ENCODE assay signal across 9 cellular contexts in genomic region chr1:217048104-217048707, GRCh38.
DNase-seq lines count a peak whose midpoint lies in the region; ATAC-seq and TF ChIP-seq lines count a peak whose summit lies in the region.
"Had no signal": no experiment of that assay in that cellular context is flagged by ENCODE, and none has a peak within 500 bp of the region (broad histone marks: within the 10 kb centered on the region; RNA-seq: fewer than 3 reads in every experiment).

No MANE protein-coding gene starts in this region.

- POLR2A ChIA-PET in activated CD4-positive, alpha-beta T cell treated with anti-CD3 and anti-CD28 coated beads for 36 hours (lab: Charles Lee) = no interaction called here

- no peaks in the 10 kb centered on the region for H3K27me3 Mint-ChIP-seq in activated CD4-positive, alpha-beta T cell treated with anti-CD3 and anti-CD28 coated beads for 36 hours
- no peaks in the 10 kb centered on the region for H3K27me3 Mint-ChIP-seq in activated CD4-positive, alpha-beta T cell treated with anti-CD3 and anti-CD28 coated beads, Interleukin-2, amount 10 ng/mL, durations not matched to agents 24 days and 14 days

- peak; percentile 39 for TF ChIP-seq CTCF in retinal pigment epithelial cell (conservative IDR thresholded peaks at IDR 0.05; ENCODE audit: low read depth, low read length)

- no peak overlapping the region for H3K4me3 Mint-ChIP-seq in activated CD4-positive, alpha-beta T cell treated with anti-CD3 and anti-CD28 coated beads for 36 hours
- no peak overlapping the region for H3K4me3 Mint-ChIP-seq in activated CD4-positive, alpha-beta T cell treated with anti-CD3 and anti-CD28 coated beads, Interleukin-2, amount 10 ng/mL, durations not matched to agents 24 days and 14 days

- CTCF ChIA-PET in activated CD4-positive, alpha-beta T cell treated with anti-CD3 and anti-CD28 coated beads for 36 hours (lab: Charles Lee) = no interaction called here

- H3K9me3 Mint-ChIP-seq in activated CD4-positive, alpha-beta T cell treated with anti-CD3 and anti-CD28 coated beads for 36 hours (ENCODE audit: low read depth) = peaks cover 4% of the 10 kb centered on the region
- H3K9me3 Mint-ChIP-seq in activated CD4-positive, alpha-beta T cell treated with anti-CD3 and anti-CD28 coated beads, Interleukin-2, amount 10 ng/mL, durations not matched to agents 24 days and 14 days = peaks cover 5% of the 10 kb centered on the region

- H3K36me3 Mint-ChIP-seq in activated CD4-positive, alpha-beta T cell treated with anti-CD3 and anti-CD28 coated beads for 36 hours (ENCODE audit: low read depth) = no peaks in the 10 kb centered on the region
- no peaks in the 10 kb centered on the region for H3K36me3 Mint-ChIP-seq in activated CD4-positive, alpha-beta T cell treated with anti-CD3 and anti-CD28 coated beads, Interleukin-2, amount 10 ng/mL, durations not matched to agents 24 days and 14 days (ENCODE audit: low read depth)

- H3K4me3 ChIP-seq in retinal pigment epithelial cell (ENCODE audit: low read length) = no peak overlapping the region
- H3K4me3 ChIP-seq: BLaER1 treated with 17β-estradiol and CSF1 and Interleukin-3, amounts not matched to agents 10 nM and 100 nM had no signal

- intact Hi-C loops in activated CD4-positive, alpha-beta T cell treated with anti-CD3 and anti-CD28 coated beads for 36 hours (cut with DNase I, micrococcal nuclease) = no loop called here
- intact Hi-C loops in activated CD4-positive, alpha-beta T cell treated with anti-CD3 and anti-CD28 coated beads, Interleukin-2, amount 10 ng/mL, durations not matched to agents 24 days and 14 days (cut with micrococcal nuclease) = no loop called here

- no peak for ATAC-seq in activated CD4-positive, alpha-beta T cell treated with anti-CD3 and anti-CD28 coated beads for 36 hours
- ATAC-seq in HG02973 (IDR thresholded peaks at IDR 0.05; ENCODE audit: unreplicated experiment) = peak; percentile 78

- no peak overlapping the region for H3K27ac Mint-ChIP-seq in activated CD4-positive, alpha-beta T cell treated with anti-CD3 and anti-CD28 coated beads for 36 hours
- H3K27ac Mint-ChIP-seq in activated CD4-positive, alpha-beta T cell treated with anti-CD3 and anti-CD28 coated beads, Interleukin-2, amount 10 ng/mL, durations not matched to agents 24 days and 14 days = no peak overlapping the region

- DNase-seq in activated CD4-positive, alpha-beta T cell treated with anti-CD3 and anti-CD28 coated beads for 36 hours = peak; percentile 22
- no peak for DNase-seq in activated CD4-positive, alpha-beta T cell treated with anti-CD3 and anti-CD28 coated beads, Interleukin-2, amount 10 ng/mL, durations not matched to agents 24 days and 14 days
- DNase-seq in UCSD-AML1 (lab: John Stamatoyannopoulos, UW; ENCODE audit: unreplicated experiment) (peak; percentile 12), retinal pigment epithelial cell (ENCODE audit: low read depth) (no peak), T-helper 1 cell (no peak), C1 segment of cervical spinal cord (lab: John Stamatoyannopoulos, UW) (no peak)
- DNase-seq in activated effector memory CD4-positive, alpha-beta T cell treated with anti-CD3 and anti-CD28 coated beads, Interleukin-2, amount 50 U/mL, for 16 hours = no peak

- H3K4me1 Mint-ChIP-seq in activated CD4-positive, alpha-beta T cell treated with anti-CD3 and anti-CD28 coated beads for 36 hours = no peaks in the 10 kb centered on the region
- H3K4me1 Mint-ChIP-seq in activated CD4-positive, alpha-beta T cell treated with anti-CD3 and anti-CD28 coated beads, Interleukin-2, amount 10 ng/mL, durations not matched to agents 24 days and 14 days = no peaks in the 10 kb centered on the region

Comparison
In these comparisons a context has a peak if more than half of its experiments do, and no peak if none do; other contexts are left out.
1. DNase-seq: peak in activated CD4-positive, alpha-beta T cell treated with anti-CD3 and anti-CD28 coated beads for 36 hours (single experiment) and UCSD-AML1 (single experiment); none in activated CD4-positive, alpha-beta T cell treated with anti-CD3 and anti-CD28 coated beads, Interleukin-2, amount 10 ng/mL, durations not matched to agents 24 days and 14 days (single experiment), retinal pigment epithelial cell (single experiment), activated effector memory CD4-positive, alpha-beta T cell treated with anti-CD3 and anti-CD28 coated beads, Interleukin-2, amount 50 U/mL, for 16 hours (single experiment), T-helper 1 cell (0 of 5) and C1 segment of cervical spinal cord (0 of 14).